In the genomic region with DNA sequence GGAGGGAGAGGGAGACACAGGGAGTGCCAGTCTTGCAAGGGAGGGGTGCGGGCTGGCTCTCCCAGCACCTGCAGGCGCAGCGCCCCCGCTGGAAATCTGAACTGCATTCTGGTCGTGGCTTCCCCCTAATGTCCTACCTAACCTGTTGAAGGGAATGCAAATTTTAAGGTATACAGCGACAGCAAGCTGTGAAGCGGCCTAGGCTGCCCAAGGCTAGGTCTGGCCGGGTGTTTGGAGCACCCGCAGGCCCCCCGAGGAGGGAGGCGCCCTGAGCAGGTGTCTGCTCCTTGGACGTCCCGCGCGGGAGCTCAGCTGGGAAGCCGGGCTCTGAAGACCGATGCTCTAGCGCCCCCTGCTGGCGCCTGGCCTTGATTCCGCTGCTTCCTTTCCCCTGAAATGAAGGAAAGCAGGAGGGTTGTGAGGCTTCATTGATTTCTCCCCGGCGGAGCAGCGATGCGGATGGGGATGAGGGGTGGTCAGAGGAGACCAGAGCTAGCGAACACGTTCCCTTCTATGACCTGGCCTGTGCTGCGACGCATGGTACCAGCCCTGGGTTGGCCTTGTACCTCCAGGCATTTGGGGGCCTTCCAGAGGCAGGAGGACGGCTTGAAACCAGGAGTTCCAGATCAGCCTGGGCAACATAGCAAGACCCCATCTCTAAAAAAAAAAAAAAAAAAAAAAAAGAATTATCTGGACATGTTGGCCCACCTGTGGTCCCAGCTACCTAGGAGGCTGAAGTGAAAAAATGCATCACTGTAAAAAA, we compare ENCODE assay signal across 8 cellular contexts.
A peak's percentile ranks its signal among the peaks of the same experiment; 100 is the strongest.
DNase-seq lines count a peak whose midpoint lies in the region; ATAC-seq and TF ChIP-seq lines count a peak whose summit lies in the region.

No MANE protein-coding gene starts in this region.

- no peak overlapping the region for H3K9ac ChIP-seq in H9 (ENCODE audit: extremely low read depth, insufficient read length, low read length)

- H3K4ac ChIP-seq in H9 (ENCODE audit: low read depth, low read length): no peak overlapping the region

- no peak overlapping the region for H3K14ac ChIP-seq in H9 (ENCODE audit: insufficient read depth, low read length)

- H2BK120ac ChIP-seq in H9 (ENCODE audit: low read depth, low read length, poor library complexity, severe bottlenecking): no peak overlapping the region

- H3K4me2 ChIP-seq in H9 (ENCODE audit: insufficient read depth, insufficient read length, low read length): peak overlapping the region; percentile 29

- no peak overlapping the region for H3K23ac ChIP-seq in H9 (ENCODE audit: insufficient read length, low read depth, low read length)

- no peaks in the 10 kb centered on the region for H3K79me2 ChIP-seq in H9 (ENCODE audit: insufficient read depth, low read length)

- H2BK15ac ChIP-seq in H9 (ENCODE audit: low read depth, low read length): no peak overlapping the region

- H3K4me1 ChIP-seq in CD4-positive, CD25-positive, alpha-beta regulatory T cell (ENCODE audit: control insufficient read depth, insufficient read depth, low read length, poor library complexity, severe bottlenecking): no peaks in the 10 kb centered on the region
- H3K4me1 ChIP-seq in H9 (ENCODE audit: insufficient read depth, low read length): no peaks in the 10 kb centered on the region; the same call in 1 of the 2 replicates

- no peak overlapping the region for H4K91ac ChIP-seq in H9 (ENCODE audit: insufficient read length, low read depth, low read length)

- POLR2A ChIA-PET in activated CD4-positive, alpha-beta memory T cell treated with anti-CD3 and anti-CD28 coated beads for 36 hours (lab: Charles Lee): no interaction called here

- no peak overlapping the region for H3K27ac ChIP-seq in CD4-positive, CD25-positive, alpha-beta regulatory T cell (ENCODE audit: insufficient read depth, low read length, poor library complexity, severe bottlenecking)
- no peak overlapping the region for H3K27ac ChIP-seq in H9 (ENCODE audit: insufficient read length, low read depth, low read length)

- TF ChIP-seq CTCF in H9 (conservative IDR thresholded peaks at IDR 0.05): peak; percentile 99

- no peak overlapping the region for H3K27ac Mint-ChIP-seq in CD4-positive, CD25-positive, alpha-beta regulatory T cell
- peak overlapping the region in 2 of 3 experiments; percentile 39 to 70; a peak in 2 of 7 replicates for H3K27ac Mint-ChIP-seq in H9
- no peak overlapping the region for H3K27ac Mint-ChIP-seq in activated CD4-positive, alpha-beta memory T cell treated with anti-CD3 and anti-CD28 coated beads for 36 hours
- no peak overlapping the region for H3K27ac Mint-ChIP-seq in effector memory CD8-positive, alpha-beta T cell
- H3K27ac Mint-ChIP-seq in memory B cell: no peak overlapping the region

- H3K9me3 Mint-ChIP-seq in CD4-positive, CD25-positive, alpha-beta regulatory T cell: peaks cover 0 to 3% (median 0%) of the 10 kb centered on the region in 7 donors
- peaks cover 8 to 15% of the 10 kb centered on the region in 2 experiments for H3K9me3 Mint-ChIP-seq in H9
- no peaks in the 10 kb centered on the region for H3K9me3 Mint-ChIP-seq in activated CD4-positive, alpha-beta memory T cell treated with anti-CD3 and anti-CD28 coated beads for 36 hours
- H3K9me3 Mint-ChIP-seq in effector memory CD8-positive, alpha-beta T cell: no peaks in the 10 kb centered on the region
- peaks cover 7% of the 10 kb centered on the region for H3K9me3 Mint-ChIP-seq in memory B cell

- no peaks in the 10 kb centered on the region for H3K36me3 Mint-ChIP-seq in CD4-positive, CD25-positive, alpha-beta regulatory T cell
- H3K36me3 Mint-ChIP-seq in H9 (ENCODE audit: insufficient read depth in 1 of 3, low read depth in 3 of 3) (peaks cover 0 to 22% (median 8%) of the 10 kb centered on the region in 3 experiments; a peak in 5 of 7 replicates), memory B cell (no peaks in the 10 kb centered on the region)
- no peaks in the 10 kb centered on the region for H3K36me3 Mint-ChIP-seq in activated CD4-positive, alpha-beta memory T cell treated with anti-CD3 and anti-CD28 coated beads for 36 hours
- H3K36me3 Mint-ChIP-seq in effector memory CD8-positive, alpha-beta T cell (ENCODE audit: insufficient read depth): no peaks in the 10 kb centered on the region

- no peak overlapping the region for H3K56ac ChIP-seq in H9 (ENCODE audit: insufficient read length, low read depth, low read length)

- intact Hi-C loops in activated CD4-positive, alpha-beta memory T cell treated with anti-CD3 and anti-CD28 coated beads for 36 hours (cut with micrococcal nuclease): loop anchor here (1.0 kb wide), 1 partner anchor 876 kb away; no protein-coding TSS in a partner anchor

- no peak overlapping the region for H2BK20ac ChIP-seq in H9 (ENCODE audit: low read depth, low read length, poor library complexity, severe bottlenecking)

- DNase-seq in CD4-positive, CD25-positive, alpha-beta regulatory T cell: peak; percentile 4 to 50 (median 16)
- DNase-seq in H9 (peak; percentile 94), NCI-H524 (lab: John Stamatoyannopoulos, UW) (peak; percentile 89 to 91), memory B cell (ENCODE audit: low spot score in 2 of 2) (peak; percentile 31 to 39)
- peak; percentile 73 for DNase-seq in activated CD4-positive, alpha-beta memory T cell treated with anti-CD3 and anti-CD28 coated beads for 36 hours
- DNase-seq in effector memory CD8-positive, alpha-beta T cell: peak; percentile 7 to 36 (median 28)
- peak; percentile 36 for DNase-seq in stimulated activated CD8-positive, alpha-beta memory T cell treated with anti-CD3 and anti-CD28 coated beads, Interleukin-12 subunit alpha, Interleukin-12 subunit beta, amount 100 ng/mL, for 24 hours (ENCODE audit: extremely low read depth)

- no peak for ATAC-seq in CD4-positive, CD25-positive, alpha-beta regulatory T cell (ENCODE audit: low read depth in 2 of 2)
- ATAC-seq in effector memory CD8-positive, alpha-beta T cell (replicated peaks): no peak
- no peak for ATAC-seq in memory B cell (ENCODE audit: low read depth)
- ATAC-seq in GM21381 (IDR thresholded peaks at IDR 0.05; ENCODE audit: unreplicated experiment): no peak

- H3K27me3 Mint-ChIP-seq in CD4-positive, CD25-positive, alpha-beta regulatory T cell: peaks cover 4% of the 10 kb centered on the region
- H3K27me3 Mint-ChIP-seq in H9 (ENCODE audit: low read depth) (no peaks in the 10 kb centered on the region; the same call in 1 of the 2 replicates), memory B cell (peaks cover 5% of the 10 kb centered on the region)
- peaks cover 2% of the 10 kb centered on the region for H3K27me3 Mint-ChIP-seq in activated CD4-positive, alpha-beta memory T cell treated with anti-CD3 and anti-CD28 coated beads for 36 hours
- H3K27me3 Mint-ChIP-seq in effector memory CD8-positive, alpha-beta T cell: no peaks in the 10 kb centered on the region

- H3K79me1 ChIP-seq in H9 (ENCODE audit: insufficient read depth, low read depth, low read length, poor library complexity, severe bottlenecking): no peaks in the 10 kb centered on the region

- H3K4me1 Mint-ChIP-seq in CD4-positive, CD25-positive, alpha-beta regulatory T cell: peaks cover 0 to 2% (median 0%) of the 10 kb centered on the region in 4 donors
- H3K4me1 Mint-ChIP-seq in H9: peaks cover 14 to 20% of the 10 kb centered on the region in 2 experiments
- H3K4me1 Mint-ChIP-seq in activated CD4-positive, alpha-beta memory T cell treated with anti-CD3 and anti-CD28 coated beads for 36 hours (ENCODE audit: low read depth): no peaks in the 10 kb centered on the region
- H3K4me1 Mint-ChIP-seq in effector memory CD8-positive, alpha-beta T cell (ENCODE audit: low read depth in 2 of 2): peaks cover 0 to 1% of the 10 kb centered on the region in 2 donors
- peaks cover 4% of the 10 kb centered on the region for H3K4me1 Mint-ChIP-seq in memory B cell

- H2BK5ac ChIP-seq in H9 (ENCODE audit: insufficient read length, low read length): no peak overlapping the region

- no peak overlapping the region for H4K8ac ChIP-seq in H9 (replicated peaks; ENCODE audit: insufficient read length, low read depth, low read length)

- H3K4me3 Mint-ChIP-seq in CD4-positive, CD25-positive, alpha-beta regulatory T cell: no peak overlapping the region
- H3K4me3 Mint-ChIP-seq in H9 (peak overlapping the region; percentile 53 to 74), memory B cell (no peak overlapping the region)
- no peak overlapping the region for H3K4me3 Mint-ChIP-seq in activated CD4-positive, alpha-beta memory T cell treated with anti-CD3 and anti-CD28 coated beads for 36 hours
- H3K4me3 Mint-ChIP-seq in effector memory CD8-positive, alpha-beta T cell: no peak overlapping the region

- H3K36me3 ChIP-seq in CD4-positive, CD25-positive, alpha-beta regulatory T cell (ENCODE audit: control insufficient read depth, insufficient read depth, low read length): no peaks in the 10 kb centered on the region

- no peak overlapping the region for H3K18ac ChIP-seq in H9 (ENCODE audit: insufficient read length, low read depth, low read length)

- peaks cover 3% of the 10 kb centered on the region for H3K23me2 ChIP-seq in H9 (ENCODE audit: insufficient read length, low read depth, low read length, poor library complexity, severe bottlenecking)

- H4K5ac ChIP-seq in H9 (ENCODE audit: insufficient read length, low read depth, low read length): no peak overlapping the region

- no peak overlapping the region for H2AK5ac ChIP-seq in H9 (ENCODE audit: insufficient read length, low read length)

- CTCF ChIA-PET in activated CD4-positive, alpha-beta memory T cell treated with anti-CD3 and anti-CD28 coated beads for 36 hours (lab: Charles Lee): interaction anchor here (0.6 to 2.5 kb wide), 10 partner anchors 8 to 1019 kb away, joined by 3 to 21 read pairs (median 4); no protein-coding TSS in a partner anchor

- H3K4me3 ChIP-seq in CD4-positive, CD25-positive, alpha-beta regulatory T cell (ENCODE audit: low read depth, low read length): no peak overlapping the region

- no peak overlapping the region for H2BK12ac ChIP-seq in H9 (ENCODE audit: insufficient read length, low read depth, low read length)

- no peak overlapping the region for H2AFZ ChIP-seq in H9 (ENCODE audit: low read length)

- no peaks in the 10 kb centered on the region for H3K9me3 ChIP-seq in CD4-positive, CD25-positive, alpha-beta regulatory T cell (ENCODE audit: control insufficient read depth in 2 of 2, low read length in 2 of 2)
- no peaks in the 10 kb centered on the region for H3K9me3 ChIP-seq in H9 (ENCODE audit: control insufficient read depth, low read depth, low read length)

- no peaks in the 10 kb centered on the region for H4K20me1 ChIP-seq in H9 (ENCODE audit: control insufficient read depth, insufficient read depth, insufficient read length)

- H3T11ph ChIP-seq in H9 (ENCODE audit: low read length): no peak overlapping the region

- WGBS in H9 (ENCODE audit: extremely low coverage, insufficient read length, low lambda C conversion rate): no CpG with 5 or more reads among the region's 29 CpGs

- H3K27me3 ChIP-seq in CD4-positive, CD25-positive, alpha-beta regulatory T cell (ENCODE audit: control insufficient read depth, insufficient read depth, low read length): no peaks in the 10 kb centered on the region
- H3K27me3 ChIP-seq in H9 (ENCODE audit: insufficient read depth, low read length): no peaks in the 10 kb centered on the region

Comparison
In these comparisons a context has a peak if more than half of its experiments do, and no peak if none do; other contexts are left out.
1. DNase-seq: peak in every context shown above with its lines; median percentile 94 in H9; 90 in NCI-H524; 73 in activated CD4-positive, alpha-beta memory T cell treated with anti-CD3 and anti-CD28 coated beads for 36 hours; 36 in stimulated activated CD8-positive, alpha-beta memory T cell treated with anti-CD3 and anti-CD28 coated beads, Interleukin-12 subunit alpha, Interleukin-12 subunit beta, amount 100 ng/mL, for 24 hours; 35 in memory B cell; 28 in effector memory CD8-positive, alpha-beta T cell; 16 in CD4-positive, CD25-positive, alpha-beta regulatory T cell.
2. H3K27ac Mint-ChIP-seq: peak in H9 (2 of 3); none in CD4-positive, CD25-positive, alpha-beta regulatory T cell (0 of 3), activated CD4-positive, alpha-beta memory T cell treated with anti-CD3 and anti-CD28 coated beads for 36 hours (single experiment), effector memory CD8-positive, alpha-beta T cell (0 of 2) and memory B cell (single experiment).
3. H3K4me3 Mint-ChIP-seq: peak in H9 (2 of 2); none in CD4-positive, CD25-positive, alpha-beta regulatory T cell (0 of 4), activated CD4-positive, alpha-beta memory T cell treated with anti-CD3 and anti-CD28 coated beads for 36 hours (single experiment), effector memory CD8-positive, alpha-beta T cell (0 of 2) and memory B cell (single experiment).